In the genomic region with DNA sequence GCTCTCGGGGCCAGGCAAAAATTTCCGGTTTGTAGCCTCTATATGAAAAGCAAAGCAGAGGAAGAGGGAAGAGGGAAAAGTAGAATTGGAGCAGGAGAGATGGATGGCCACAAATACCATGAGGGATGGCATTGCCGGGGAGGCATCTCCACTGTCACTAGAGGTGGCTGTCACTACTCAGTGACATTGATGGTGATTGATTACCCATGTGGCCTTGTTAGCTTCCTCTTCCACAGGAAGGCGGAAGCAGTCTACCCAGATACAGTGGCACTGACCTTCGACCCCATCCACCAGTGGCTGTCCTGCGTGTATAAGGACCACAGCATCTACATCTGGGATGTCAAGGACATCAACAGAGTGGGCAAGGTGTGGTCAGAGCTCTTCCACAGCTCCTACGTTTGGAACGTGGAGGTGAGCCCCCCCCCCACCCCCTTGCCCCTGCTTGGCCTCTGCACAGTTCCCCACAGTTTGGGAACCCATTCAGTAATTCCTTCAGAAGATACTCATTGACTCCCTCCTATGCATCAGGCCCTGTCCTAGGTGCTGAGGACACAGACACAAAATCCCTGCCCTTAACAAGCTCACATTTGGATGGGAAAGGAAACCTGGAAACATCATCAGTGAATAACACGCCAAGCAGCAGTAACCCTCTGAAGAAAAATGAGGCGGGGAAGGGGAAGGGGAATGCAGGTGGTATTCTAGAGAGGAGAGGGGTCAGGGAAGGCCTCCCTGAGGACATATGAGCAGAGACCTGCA, we compare ENCODE assay signal across 1 cellular context.
A peak's percentile ranks its signal among the peaks of the same experiment; 100 is the strongest.
TF ChIP-seq lines count a peak whose summit lies in the region.

No MANE protein-coding gene starts in this region.

TF ChIP-seq in HepG2, 621 proteins besides CTCF, POLR2A, EP300 and RAD21:
- TF ChIP-seq ZNF256 (CRISPR knock-in tag; conservative IDR thresholded peaks at IDR 0.05) (no peak), HOXD1 (CRISPR knock-in tag; IDR thresholded peaks at IDR 0.05) (peak; percentile 100), PHF5A (CRISPR knock-in tag; IDR thresholded peaks at IDR 0.05; ENCODE audit: low read depth, unreplicated experiment) (no peak), MEIS1 (CRISPR knock-in tag; IDR thresholded peaks at IDR 0.05; ENCODE audit: borderline replicate concordance) (peak; percentile 92; the same call in 1 of the 2 replicates), HOXA5 (CRISPR knock-in tag; IDR thresholded peaks at IDR 0.05) (peak; percentile 99), PBX2 (CRISPR knock-in tag; IDR thresholded peaks at IDR 0.05) (peak; percentile 53; the same call in 1 of the 2 replicates), RFX5 (IDR thresholded peaks at IDR 0.05; ENCODE audit: low read depth, low read length) (0 out of 2 replicates have a peak, but pooled peaks have one; percentile 41), ARID2 (CRISPR knock-in tag; IDR thresholded peaks at IDR 0.05; ENCODE audit: borderline replicate concordance) (no peak), RFXANK (CRISPR knock-in tag; IDR thresholded peaks at IDR 0.05) (no peak), MEIS2 (CRISPR knock-in tag; IDR thresholded peaks at IDR 0.05) (peak; percentile 98), ZNF644 (CRISPR knock-in tag; IDR thresholded peaks at IDR 0.05; ENCODE audit: low read depth) (no peak), REST (IDR thresholded peaks at IDR 0.05; ENCODE audit: borderline replicate concordance in 1 of 2, low read depth in 1 of 2, low read length in 2 of 2) (peak in 1 of 2 experiments; percentile 69; a peak in 1 of 4 replicates), MAFK (conservative IDR thresholded peaks at IDR 0.05 in 1 of 2, IDR thresholded peaks at IDR 0.05 in 1 of 2; ENCODE audit: low read length in 2 of 2) (no peak)
